Comparison of ENCODE assay signal across 16 cellular contexts in genomic region chr1:9844746-9845145, GRCh38.
"Had no signal": no experiment of that assay in that cellular context is flagged by ENCODE, and none has a peak within 500 bp of the region (broad histone marks: within the 10 kb centered on the region; RNA-seq: fewer than 3 reads in every experiment).

No MANE protein-coding gene starts in this region.

- H3K9me3 ChIP-seq: pancreas had no signal

- DNase-seq: activated CD4-positive, alpha-beta T cell treated with anti-CD3 and anti-CD28 coated beads, Interleukin-2, amount 50 U/mL, for 48 hours; activated gamma-delta T cell treated with Interleukin-2 at 50 U/mL for 16 hours; activated naive CD8-positive, alpha-beta T cell treated with anti-CD3 and anti-CD28 coated beads for 36 hours; activated T-cell treated with anti-CD3 and anti-CD28 coated beads, Interleukin-2, amount 50 U/mL, for 48 hours; cortex of kidney; effector memory CD8-positive, alpha-beta T cell; erythroblast; hippocampal formation; mesenchymal stem cell; retina; stimulated activated CD4-positive, alpha-beta T cell treated with anti-CD3 and anti-CD28 coated beads, Interleukin-15, amount 100 ng/mL, for 24 hours; stimulated activated CD4-positive, alpha-beta T cell treated with anti-CD3 and anti-CD28 coated beads, Interleukin-4, amount 100 ng/mL, for 24 hours; stimulated activated naive CD8-positive, alpha-beta T cell treated with anti-CD3 and anti-CD28 coated beads, Interleukin-15, amount 100 ng/mL, for 72 hours; T-helper 2 cell had no signal

- H3K27me3 ChIP-seq: pancreas had no signal

- H3K27ac ChIP-seq: pancreas had no signal

- H3K4me3 ChIP-seq: pancreas had no signal

- ATAC-seq: activated CD4-positive, CD25-positive, alpha-beta regulatory T cell treated with anti-CD3 and anti-CD28 coated beads, Interleukin-2, amount 50 U/mL, for 24 hours; effector memory CD8-positive, alpha-beta T cell; pancreas; stimulated activated naive CD8-positive, alpha-beta T cell treated with anti-CD3 and anti-CD28 coated beads, Interleukin-15, amount 100 ng/mL, for 72 hours had no signal

- H3K36me3 ChIP-seq: pancreas had no signal
